8 cellular contexts compared by ENCODE assay signal in the genomic region with DNA sequence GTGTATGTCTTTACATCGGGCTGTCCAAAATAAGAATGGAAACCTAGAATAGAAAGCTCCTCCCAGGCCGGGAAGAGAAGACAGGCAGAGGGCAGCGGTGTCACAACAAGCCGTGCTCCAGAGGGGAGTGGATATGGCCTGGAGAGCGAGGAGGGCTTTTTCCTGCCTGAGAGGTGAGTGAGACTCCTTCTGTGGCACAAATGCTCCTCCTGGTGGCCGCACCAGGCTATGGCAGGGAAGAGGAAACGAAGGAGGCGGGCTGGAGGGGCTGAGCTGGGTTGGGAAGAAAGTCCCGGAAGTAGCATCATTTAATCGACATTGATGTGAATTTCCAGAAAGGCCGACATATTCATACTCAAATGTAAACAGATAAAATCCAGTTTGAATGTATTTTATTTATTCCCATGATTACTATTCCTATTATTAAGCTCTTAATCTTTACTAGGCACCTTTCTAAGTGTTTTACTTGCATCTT. TPM values are rescaled to one million over a fixed set of nuclear protein-coding genes. Genes with fewer than 3 reads are reported as not detected.
DNase-seq lines count a peak whose midpoint lies in the region; ATAC-seq and TF ChIP-seq lines count a peak whose summit lies in the region.

No MANE protein-coding gene starts in this region.

- H3K27me3 ChIP-seq in HL-60 (ENCODE audit: insufficient read depth, poor library complexity, severe bottlenecking), result peaks cover 28% of the 10 kb centered on the region
- H3K27me3 ChIP-seq in lower lobe of right lung (ENCODE audit: low read depth), result peaks cover 52% of the 10 kb centered on the region

- intact Hi-C loops in lower lobe of right lung (cut with DNase I), result loop anchor here (5.0 kb wide), 1 partner anchor 59 kb away; no protein-coding TSS in a partner anchor

- peak; percentile 88 for TF ChIP-seq CTCF in HL-60 (IDR thresholded peaks at IDR 0.05; ENCODE audit: insufficient read depth, low read length)
- peak; percentile 95 for TF ChIP-seq CTCF in lower lobe of right lung (IDR thresholded peaks at IDR 0.05)

- H3K27ac ChIP-seq in HL-60 (replicated peaks), result no peak overlapping the region
- H3K27ac ChIP-seq in lower lobe of right lung, result no peak overlapping the region

- no peak overlapping the region for H3K4me3 ChIP-seq in HL-60 (replicated peaks; ENCODE audit: insufficient read depth, low read length)
- H3K4me3 ChIP-seq in lower lobe of right lung, result no peak overlapping the region

- ATAC-seq in lower lobe of right lung, result peak; percentile 95 to 96
- ATAC-seq in HG02571 (IDR thresholded peaks at IDR 0.05; ENCODE audit: unreplicated experiment), result no peak

- peaks cover 5% of the 10 kb centered on the region for H3K4me1 ChIP-seq in lower lobe of right lung

- no peaks in the 10 kb centered on the region for H3K9me3 ChIP-seq in lower lobe of right lung

- DNase-seq in CD1c-positive myeloid dendritic cell (ENCODE audit: extremely low spot score) (peak; percentile 84), HL-60 (ENCODE audit: low read depth in 1 of 2, low spot score in 1 of 2) (peak; percentile 49 to 79), NCI-H748 treated with DMSO at 0.1 percent for 48 hours (lab: John Stamatoyannopoulos, UW) (peak; percentile 66), dermis blood vessel endothelial cell (peak; percentile 85), lower lobe of right lung (peak; percentile 84)
- peak; percentile 74 to 77 for DNase-seq in activated CD4-positive, alpha-beta T cell treated with anti-CD3 and anti-CD28 coated beads, Interleukin-2, amount 50 U/mL, for 4 hours
- DNase-seq in stimulated activated CD8-positive, alpha-beta memory T cell treated with anti-CD3 and anti-CD28 coated beads, Interleukin-12 subunit alpha, Interleukin-12 subunit beta, amount 100 ng/mL, for 24 hours (ENCODE audit: extremely low read depth), result peak; percentile 57

- no peaks in the 10 kb centered on the region for H3K36me3 ChIP-seq in lower lobe of right lung

RNA-seq across cellular contexts. Expression of a gene that starts 54.7 kb away (rescaled TPM):
- total RNA-seq in dermis blood vessel endothelial cell (10.7 and 11.6 TPM in 2 replicates), lower lobe of right lung (51.0 TPM)
